Comparison of ENCODE assay signal across 18 cellular contexts in genomic region chr17:64565563-64565962, GRCh38.
"Had no signal": no experiment of that assay in that cellular context is flagged by ENCODE, and none has a peak within 500 bp of the region (broad histone marks: within the 10 kb centered on the region; RNA-seq: fewer than 3 reads in every experiment).

No MANE protein-coding gene starts in this region.

- H3K36me3 ChIP-seq: colonic mucosa had no signal

- H3K27ac ChIP-seq: cardiac muscle cell, colonic mucosa, gastrocnemius medialis, spleen, upper lobe of right lung, VCaP had no signal

- H3K4me3 Mint-ChIP-seq: activated CD8-positive, alpha-beta T cell treated with anti-CD3 and anti-CD28 coated beads, Interleukin-2, amount 10 ng/mL, durations not matched to agents 7 days and 5 days; activated naive CD8-positive, alpha-beta T cell treated with anti-CD3 and anti-CD28 coated beads, Interleukin-2, amount 50 U/mL, for 24 hours; stimulated activated naive CD8-positive, alpha-beta T cell treated with anti-CD3 and anti-CD28 coated beads, Interleukin-15, Interleukin-2, amounts not matched to agents 100 ng/mL and 50 ng/mL, for 24 hours had no signal

- H3K27me3 ChIP-seq: cardiac muscle cell, colonic mucosa, gastrocnemius medialis, spleen, upper lobe of right lung had no signal

- H3K9me3 ChIP-seq: gastrocnemius medialis, spleen, upper lobe of right lung had no signal

- ATAC-seq: activated CD8-positive, alpha-beta T cell treated with anti-CD3 and anti-CD28 coated beads, Interleukin-2, amount 10 ng/mL, durations not matched to agents 7 days and 5 days; activated naive CD8-positive, alpha-beta T cell treated with anti-CD3 and anti-CD28 coated beads, Interleukin-2, amount 50 U/mL, for 24 hours; gastrocnemius medialis; right cardiac atrium; upper lobe of right lung had no signal

- H3K4me3 ChIP-seq: cardiac muscle cell, colonic mucosa, gastrocnemius medialis, spleen, upper lobe of right lung had no signal

- H3K4me1 ChIP-seq: colonic mucosa, gastrocnemius medialis had no signal

- DNase-seq: activated CD4-positive, alpha-beta T cell treated with anti-CD3 and anti-CD28 coated beads for 48 hours; activated CD8-positive, alpha-beta memory T cell treated with anti-CD3 and anti-CD28 coated beads, Interleukin-2, amount 50 U/mL, for 48 hours; activated CD8-positive, alpha-beta T cell treated with anti-CD3 and anti-CD28 coated beads, Interleukin-2, amount 10 ng/mL, durations not matched to agents 7 days and 5 days; activated naive CD4-positive, alpha-beta T cell; activated naive CD8-positive, alpha-beta T cell treated with anti-CD3 and anti-CD28 coated beads, Interleukin-2, amount 50 U/mL, for 24 hours; colonic mucosa; effector CD4-positive, alpha-beta T cell; gastrocnemius medialis; kidney; midbrain; posterior cingulate gyrus; right cardiac atrium; spleen; T1000; upper lobe of right lung had no signal

- H3K27me3 Mint-ChIP-seq: activated naive CD8-positive, alpha-beta T cell treated with anti-CD3 and anti-CD28 coated beads, Interleukin-2, amount 50 U/mL, for 24 hours; stimulated activated naive CD8-positive, alpha-beta T cell treated with anti-CD3 and anti-CD28 coated beads, Interleukin-15, Interleukin-2, amounts not matched to agents 100 ng/mL and 50 ng/mL, for 24 hours had no signal

- H3K9me3 Mint-ChIP-seq: activated naive CD8-positive, alpha-beta T cell treated with anti-CD3 and anti-CD28 coated beads, Interleukin-2, amount 50 U/mL, for 24 hours; stimulated activated naive CD8-positive, alpha-beta T cell treated with anti-CD3 and anti-CD28 coated beads, Interleukin-15, Interleukin-2, amounts not matched to agents 100 ng/mL and 50 ng/mL, for 24 hours had no signal

- H3K27ac Mint-ChIP-seq: activated CD8-positive, alpha-beta T cell treated with anti-CD3 and anti-CD28 coated beads, Interleukin-2, amount 10 ng/mL, durations not matched to agents 7 days and 5 days had no signal
